In genomic region chr18:7170292-7170691, GRCh38 we compare ENCODE assay signal across 31 cellular contexts. TPM values are rescaled to one million over a fixed set of nuclear protein-coding genes. Genes with fewer than 3 reads are reported as not detected.
"Had no signal": no experiment of that assay in that cellular context is flagged by ENCODE, and none has a peak within 500 bp of the region (broad histone marks: within the 10 kb centered on the region; RNA-seq: fewer than 3 reads in every experiment).

No MANE protein-coding gene starts in this region.

- H3K4me1 ChIP-seq: esophagus muscularis mucosa, foreskin keratinocyte, gastrocnemius medialis, heart left ventricle had no signal

- DNase-seq: activated B cell treated with CpG ODN at 0.5 μM for 24 hours; activated CD4-positive, alpha-beta T cell treated with anti-CD3 and anti-CD28 coated beads for 48 hours; activated CD4-positive, alpha-beta T cell treated with anti-CD3 and anti-CD28 coated beads, Interleukin-2, amount 50 U/mL, for 1 hour; activated CD4-positive, alpha-beta T cell treated with anti-CD3 and anti-CD28 coated beads, Interleukin-2, amount 50 U/mL, for 48 hours; activated CD8-positive, alpha-beta memory T cell treated with anti-CD3 and anti-CD28 coated beads for 24 hours; activated CD8-positive, alpha-beta T cell treated with anti-CD3 and anti-CD28 coated beads for 36 hours; activated effector memory CD4-positive, alpha-beta T cell treated with Interleukin-2 at 50 U/mL for 16 hours; activated gamma-delta T cell treated with Interleukin-2 at 50 U/mL for 16 hours; activated naive CD4-positive, alpha-beta T cell treated with anti-CD3 and anti-CD28 coated beads, Interleukin-2, amount 50 U/mL, for 16 hours; activated naive CD4-positive, alpha-beta T cell treated with Interleukin-2 at 50 U/mL for 16 hours; activated T-cell treated with anti-CD3 and anti-CD28 coated beads, Interleukin-2, amount 50 U/mL, for 4 hours; amniotic stem cell; aorta; body of pancreas; central memory CD4-positive, alpha-beta T cell; dermis blood vessel endothelial cell; effector CD4-positive, alpha-beta T cell; effector memory CD8-positive, alpha-beta T cell; erythroblast; foreskin keratinocyte; gastrocnemius medialis; glutamatergic neuron; T-helper 1 cell; T-helper 17 cell; T1000; WERI-Rb-1 had no signal

- H3K4me3 ChIP-seq: body of pancreas, coronary artery, esophagus muscularis mucosa, gastrocnemius medialis, heart left ventricle had no signal

- H3K27ac ChIP-seq: body of pancreas, coronary artery, esophagus muscularis mucosa, foreskin keratinocyte, gastrocnemius medialis, heart left ventricle, WERI-Rb-1 had no signal

- H3K27me3 ChIP-seq: body of pancreas, esophagus muscularis mucosa, foreskin keratinocyte, gastrocnemius medialis, heart left ventricle had no signal

- H3K36me3 ChIP-seq: esophagus muscularis mucosa, gastrocnemius medialis, heart left ventricle, WERI-Rb-1 had no signal

- ATAC-seq: activated CD4-positive, CD25-positive, alpha-beta regulatory T cell treated with anti-CD3 and anti-CD28 coated beads, Interleukin-2, amount 50 U/mL, for 24 hours; activated CD8-positive, alpha-beta T cell treated with anti-CD3 and anti-CD28 coated beads for 36 hours; activated T-cell treated with anti-CD3 and anti-CD28 coated beads, Interleukin-2, amount 50 U/mL, for 4 hours; activated T-helper 17 cell treated with anti-CD3 and anti-CD28 coated beads, Interleukin-2, amount 50 U/mL, for 72 hours; body of pancreas; effector memory CD8-positive, alpha-beta T cell; foreskin keratinocyte; gastrocnemius medialis; heart left ventricle; T-helper 17 cell had no signal

- H3K9me3 ChIP-seq: body of pancreas, esophagus muscularis mucosa, gastrocnemius medialis, heart left ventricle had no signal

RNA-seq across cellular contexts. Expression of gene LAMA1, which starts 52.7 kb away (rescaled TPM):
- total RNA-seq: activated B cell treated with CpG ODN at 0.5 μM for 24 hours; activated CD8-positive, alpha-beta T cell treated with anti-CD3 and anti-CD28 coated beads for 36 hours; activated T-helper 17 cell treated with anti-CD3 and anti-CD28 coated beads, Interleukin-2, amount 50 U/mL, for 72 hours; T-helper 17 cell had no signal
